In genomic region chr11:1372660-1373059, GRCh38 we compare ENCODE assay signal across 33 cellular contexts. TPM values are rescaled to one million over a fixed set of nuclear protein-coding genes. Genes with fewer than 3 reads are reported as not detected.
"Had no signal": no experiment of that assay in that cellular context is flagged by ENCODE, and none has a peak within 500 bp of the region (broad histone marks: within the 10 kb centered on the region; RNA-seq: fewer than 3 reads in every experiment).

No MANE protein-coding gene starts in this region.

- H3K4me3 ChIP-seq: ascending aorta, cardiac muscle cell, SJCRH30, SK-N-MC had no signal

- H3K27me3 Mint-ChIP-seq: activated CD4-positive, alpha-beta T cell treated with anti-CD3 and anti-CD28 coated beads, Interleukin-2, amount 10 ng/mL, durations not matched to agents 7 days and 5 days; activated naive CD4-positive, alpha-beta T cell treated with anti-CD3 and anti-CD28 coated beads, Interleukin-2, amount 50 U/mL, for 24 hours; activated naive CD8-positive, alpha-beta T cell treated with anti-CD3 and anti-CD28 coated beads, Interleukin-2, amount 10 ng/mL, durations not matched to agents 7 days and 5 days had no signal

- H3K27ac Mint-ChIP-seq: activated CD4-positive, alpha-beta T cell treated with anti-CD3 and anti-CD28 coated beads, Interleukin-2, amount 10 ng/mL, durations not matched to agents 7 days and 5 days; activated CD8-positive, alpha-beta T cell treated with anti-CD3 and anti-CD28 coated beads, Interleukin-2, amount 10 ng/mL, durations not matched to agents 7 days and 5 days; activated naive CD4-positive, alpha-beta T cell treated with anti-CD3 and anti-CD28 coated beads, Interleukin-2, amount 50 U/mL, for 24 hours; activated naive CD8-positive, alpha-beta T cell treated with anti-CD3 and anti-CD28 coated beads, Interleukin-2, amount 10 ng/mL, durations not matched to agents 7 days and 5 days; activated T-cell treated with anti-CD3 and anti-CD28 coated beads, Interleukin-2, amount 50 U/mL, for 24 hours; activated T-helper 2 cell treated with anti-CD3 and anti-CD28 coated beads, Interferon-gamma antibody, Interleukin-2, Interleukin-4, amounts not matched to agents 10 μg/mL and 5 μg/mL and 100 μg/mL, durations not matched to agents 14 hours and 24 hours and 36 hours had no signal

- H3K36me3 ChIP-seq: ascending aorta, cardiac muscle cell, SJCRH30, WERI-Rb-1 had no signal

- H3K4me1 Mint-ChIP-seq: activated CD4-positive, alpha-beta T cell treated with anti-CD3 and anti-CD28 coated beads, Interleukin-2, amount 10 ng/mL, durations not matched to agents 7 days and 5 days; activated naive CD4-positive, alpha-beta T cell treated with anti-CD3 and anti-CD28 coated beads, Interleukin-2, amount 50 U/mL, for 24 hours; activated naive CD8-positive, alpha-beta T cell treated with anti-CD3 and anti-CD28 coated beads, Interleukin-2, amount 10 ng/mL, durations not matched to agents 7 days and 5 days; central memory CD8-positive, alpha-beta T cell had no signal

- H3K36me3 Mint-ChIP-seq: activated naive CD4-positive, alpha-beta T cell treated with anti-CD3 and anti-CD28 coated beads, Interleukin-2, amount 50 U/mL, for 24 hours; activated naive CD8-positive, alpha-beta T cell treated with anti-CD3 and anti-CD28 coated beads, Interleukin-2, amount 10 ng/mL, durations not matched to agents 7 days and 5 days had no signal

- H3K4me1 ChIP-seq: ascending aorta, SJCRH30 had no signal

- ATAC-seq: activated CD8-positive, alpha-beta T cell treated with anti-CD3 and anti-CD28 coated beads, Interleukin-2, amount 10 ng/mL, durations not matched to agents 7 days and 5 days; PC-3 had no signal

- H3K9me3 Mint-ChIP-seq: activated CD4-positive, alpha-beta T cell treated with anti-CD3 and anti-CD28 coated beads, Interleukin-2, amount 10 ng/mL, durations not matched to agents 7 days and 5 days; activated naive CD4-positive, alpha-beta T cell treated with anti-CD3 and anti-CD28 coated beads, Interleukin-2, amount 50 U/mL, for 24 hours; activated T-cell treated with anti-CD3 and anti-CD28 coated beads, Interleukin-2, amount 50 U/mL, for 24 hours; activated T-helper 2 cell treated with anti-CD3 and anti-CD28 coated beads, Interferon-gamma antibody, Interleukin-2, Interleukin-4, amounts not matched to agents 10 μg/mL and 5 μg/mL and 100 μg/mL, durations not matched to agents 14 hours and 24 hours and 36 hours; central memory CD8-positive, alpha-beta T cell had no signal

- H3K4me3 Mint-ChIP-seq: activated CD4-positive, alpha-beta T cell treated with anti-CD3 and anti-CD28 coated beads, Interleukin-2, amount 10 ng/mL, durations not matched to agents 7 days and 5 days; activated CD8-positive, alpha-beta T cell treated with anti-CD3 and anti-CD28 coated beads, Interleukin-2, amount 10 ng/mL, durations not matched to agents 7 days and 5 days; activated naive CD4-positive, alpha-beta T cell treated with anti-CD3 and anti-CD28 coated beads, Interleukin-2, amount 50 U/mL, for 24 hours; activated naive CD8-positive, alpha-beta T cell treated with anti-CD3 and anti-CD28 coated beads, Interleukin-2, amount 10 ng/mL, durations not matched to agents 7 days and 5 days; activated T-cell treated with anti-CD3 and anti-CD28 coated beads, Interleukin-2, amount 50 U/mL, for 24 hours; central memory CD8-positive, alpha-beta T cell had no signal

- DNase-seq: activated CD4-positive, alpha-beta T cell treated with anti-CD3 and anti-CD28 coated beads, Interleukin-2, amount 10 ng/mL, durations not matched to agents 7 days and 5 days; activated CD4-positive, alpha-beta T cell treated with anti-CD3 and anti-CD28 coated beads, Interleukin-2, amount 50 U/mL, for 48 hours; activated CD8-positive, alpha-beta T cell treated with anti-CD3 and anti-CD28 coated beads, Interleukin-2, amount 10 ng/mL, durations not matched to agents 7 days and 5 days; activated gamma-delta T cell; activated naive CD4-positive, alpha-beta T cell treated with Interleukin-2 at 50 U/mL for 16 hours; activated naive CD8-positive, alpha-beta T cell treated with anti-CD3 and anti-CD28 coated beads, Interleukin-2, amount 10 ng/mL, durations not matched to agents 7 days and 5 days; activated T-cell treated with anti-CD3 and anti-CD28 coated beads, Interleukin-2, amount 50 U/mL, for 24 hours; amygdala; Kasumi-1; MM.1S; MV-4-11; NCI-H1092; NCI-H146; NCI-H187; NCI-H2029 treated with DMSO at 0.1 percent for 48 hours; NCI-H2107; NCI-H2171; NCI-H510A; NCI-H748 treated with DMSO at 0.1 percent for 48 hours; NK-92 treated with Interleukin-12 subunit alpha and Interleukin-12 subunit beta, amount 100 ng/mL, for 24 hours; PC-3; SHP77; SJCRH30; T1000; WERI-Rb-1 had no signal

- H3K9me3 ChIP-seq: ascending aorta, SJCRH30 had no signal

- H3K27ac ChIP-seq: ascending aorta, cardiac muscle cell, RWPE1, SJCRH30, SK-N-MC, WERI-Rb-1 had no signal

- H3K27me3 ChIP-seq: ascending aorta, cardiac muscle cell, SJCRH30 had no signal

RNA-seq across cellular contexts. Expression of gene BRSK2, which starts 17.1 kb away (rescaled TPM):
- total RNA-seq: activated CD4-positive, alpha-beta T cell treated with anti-CD3 and anti-CD28 coated beads, Interleukin-2, amount 10 ng/mL, durations not matched to agents 7 days and 5 days; SJCRH30; T-helper 2 cell treated with Interferon-gamma antibody and Interleukin-4, amounts not matched to agents 100 ng/mL and 5 ng/mL, for 36 hours had no signal
